ENCODE assay signal across 9 cellular contexts in genomic region chr14:37599527-37600368, GRCh38. TPM values are rescaled to one million over a fixed set of nuclear protein-coding genes. Genes with fewer than 3 reads are reported as not detected.
DNase-seq lines count a peak whose midpoint lies in the region; ATAC-seq and TF ChIP-seq lines count a peak whose summit lies in the region.
"Had no signal": no experiment of that assay in that cellular context is flagged by ENCODE, and none has a peak within 500 bp of the region (broad histone marks: within the 10 kb centered on the region; RNA-seq: fewer than 3 reads in every experiment).

No MANE protein-coding gene starts in this region.

- H3K36me3 Mint-ChIP-seq in central memory CD8-positive, alpha-beta T cell (ENCODE audit: insufficient read depth) = peaks cover 1% of the 10 kb centered on the region
- H3K36me3 Mint-ChIP-seq in nephron progenitor cell (ENCODE audit: low read depth) = no peaks in the 10 kb centered on the region
- no peaks in the 10 kb centered on the region for H3K36me3 Mint-ChIP-seq in T-cell

- H3K27me3 ChIP-seq in adrenal gland = peaks cover 91% of the 10 kb centered on the region

- CTCF ChIA-PET in T-cell (lab: Charles Lee) = no interaction called here

- peaks cover 12 to 16% of the 10 kb centered on the region in 2 donors for H3K4me1 ChIP-seq in adrenal gland (replicated peaks in 1 of 2)

- no peaks in the 10 kb centered on the region for H3K9me3 ChIP-seq in adrenal gland (replicated peaks in 1 of 3)

- peaks cover 83% of the 10 kb centered on the region for H3K27me3 Mint-ChIP-seq in central memory CD8-positive, alpha-beta T cell
- H3K27me3 Mint-ChIP-seq in nephron progenitor cell (ENCODE audit: low read depth, poor library complexity) = peaks cover 99% of the 10 kb centered on the region
- peaks cover 49 to 77% of the 10 kb centered on the region in 2 donors for H3K27me3 Mint-ChIP-seq in T-cell

- intact Hi-C loops in adrenal gland (cut with DNase I) = loop anchor here in 1 of 2 donors (10.0 kb wide), 1 partner anchor 355 kb away; no protein-coding TSS in a partner anchor

- WGBS in adrenal gland, 4 donors = 1 to 9% (median 3%) methylated on average over 16 to 57 of the region's 57 CpGs

- ATAC-seq in central memory CD8-positive, alpha-beta T cell (replicated peaks; ENCODE audit: extremely low read depth, poor library complexity, severe bottlenecking) = no peak
- no peak for ATAC-seq in T-cell (replicated peaks in 1 of 4)

- no peak overlapping the region for H3K27ac ChIP-seq in adrenal gland

- no peak for TF ChIP-seq CTCF in nephron progenitor cell (IDR thresholded peaks at IDR 0.05)
- TF ChIP-seq CTCF in adrenal gland (IDR thresholded peaks at IDR 0.05) = no peak

- H3K36me3 ChIP-seq in adrenal gland (replicated peaks in 1 of 2) = no peaks in the 10 kb centered on the region

- POLR2A ChIA-PET in T-cell (lab: Charles Lee) = no interaction called here

- H3K4me1 Mint-ChIP-seq in central memory CD8-positive, alpha-beta T cell = no peaks in the 10 kb centered on the region
- H3K4me1 Mint-ChIP-seq in nephron progenitor cell = peaks cover 24% of the 10 kb centered on the region
- H3K4me1 Mint-ChIP-seq in T-cell = peaks cover 8 to 31% (median 27%) of the 10 kb centered on the region in 3 donors

- H3K9me3 Mint-ChIP-seq in central memory CD8-positive, alpha-beta T cell = no peaks in the 10 kb centered on the region
- H3K9me3 Mint-ChIP-seq in nephron progenitor cell (no peaks in the 10 kb centered on the region), T-cell (no peaks in the 10 kb centered on the region)

- no peak for TF ChIP-seq POLR2A in adrenal gland (IDR thresholded peaks at IDR 0.05)

- H3K4me3 Mint-ChIP-seq in central memory CD8-positive, alpha-beta T cell = no peak overlapping the region
- peak overlapping the region; percentile 76 for H3K4me3 Mint-ChIP-seq in nephron progenitor cell
- peak overlapping the region in 1 of 3 donors; percentile 53 for H3K4me3 Mint-ChIP-seq in T-cell

- peak overlapping the region; percentile 10 for H3K27ac Mint-ChIP-seq in central memory CD8-positive, alpha-beta T cell (ENCODE audit: low read depth)
- no peak overlapping the region for H3K27ac Mint-ChIP-seq in nephron progenitor cell
- no peak overlapping the region for H3K27ac Mint-ChIP-seq in T-cell

- DNase-seq in DMS153 (lab: John Stamatoyannopoulos, UW) (peak; percentile 44), NCI-H146 (lab: John Stamatoyannopoulos, UW) (peak; percentile 86), nephron progenitor cell (peak; percentile 27), T-cell (no peak), A172 (ENCODE audit: low spot score) (no peak), adrenal gland (no peak), SIG-M5 treated with dmso at 0.1 percent for 504 hours (lab: John Stamatoyannopoulos, UW; ENCODE audit: unreplicated experiment) (no peak)
- no peak for DNase-seq in central memory CD8-positive, alpha-beta T cell (ENCODE audit: low spot score in 2 of 2)
- DNase-seq: amniotic stem cell had no signal

- no peak overlapping the region for H3K4me3 ChIP-seq in adrenal gland

RNA-seq across cellular contexts. Expression of gene TTC6, which starts 4.3 kb away (rescaled TPM):
- total RNA-seq in T-cell (not detected), adrenal gland (not detected)
- total RNA-seq in A172 (2014; rRNA removed; shearing (Covaris generic)) = 0.14 and 1.5 TPM in 2 replicates
- not detected for polyA plus RNA-seq in adrenal gland

RNA-seq across cellular contexts. Expression of gene FOXA1, which starts 4.7 kb away (rescaled TPM):
- total RNA-seq in T-cell (under 1 TPM in 4 of 5 donors, not detected in 1; 0.23 to 0.67 (median 0.57) TPM), adrenal gland (1 to 10 TPM in 2 of 8 donors, under 1 TPM in 5, not detected in 1; 0.13 to 3.0 (median 0.63) TPM)
- 1.4 and 1.7 TPM in 2 replicates for total RNA-seq in A172 (2014; rRNA removed; shearing (Covaris generic))
- under 1 TPM; 0.03 to 0.15 (median 0.08) TPM for polyA plus RNA-seq in adrenal gland

Comparison
In these comparisons a context has a peak if more than half of its experiments do, and no peak if none do; other contexts are left out.
1. DNase-seq: peak in DMS153 (single experiment), NCI-H146 (single experiment) and nephron progenitor cell (single experiment); none in central memory CD8-positive, alpha-beta T cell (0 of 2), T-cell (0 of 34), A172 (single experiment), adrenal gland (0 of 7) and SIG-M5 treated with dmso at 0.1 percent for 504 hours (single experiment).